In genomic region chr20:44965651-44966029, GRCh38 we compare ENCODE assay signal across 8 cellular contexts. TPM values are rescaled to one million over a fixed set of nuclear protein-coding genes. Genes with fewer than 3 reads are reported as not detected.
DNase-seq lines count a peak whose midpoint lies in the region; ATAC-seq, FAIRE-seq and TF ChIP-seq lines count a peak whose summit lies in the region.

No MANE protein-coding gene starts in this region.

- DNase-seq in chondrocyte (ENCODE audit: low spot score) (no peak), GM12892 (ENCODE audit: insufficient read length) (no peak), medulla oblongata (ENCODE audit: extremely low spot score) (no peak), SW 1271 (lab: John Stamatoyannopoulos, UW) (no peak)

- peak overlapping the region; percentile 83 to 94 for H3K4me3 ChIP-seq in muscle layer of duodenum (ENCODE audit: low read depth in 1 of 2, low read length in 2 of 2)

- no peaks in the 10 kb centered on the region for H3K9me3 ChIP-seq in muscle layer of duodenum (ENCODE audit: control insufficient read depth in 1 of 2, low read length in 2 of 2)

- H3K4me1 Mint-ChIP-seq in IgD-negative memory B cell, result peaks cover 31 to 41% (median 40%) of the 10 kb centered on the region in 3 donors
- H3K4me1 Mint-ChIP-seq in chondrocyte (ENCODE audit: low read depth), result peaks cover 40% of the 10 kb centered on the region

- H3K27ac ChIP-seq in 22Rv1 (peak overlapping the region; percentile 78), muscle layer of duodenum (ENCODE audit: low read length) (peak overlapping the region; percentile 90)

- no peak for TF ChIP-seq POLR2A in GM12892 (IDR thresholded peaks at IDR 0.05; ENCODE audit: low read depth, low read length)

- no peaks in the 10 kb centered on the region for H3K9me3 Mint-ChIP-seq in IgD-negative memory B cell
- no peaks in the 10 kb centered on the region for H3K9me3 Mint-ChIP-seq in chondrocyte (ENCODE audit: low read depth)

- H3K27me3 Mint-ChIP-seq in IgD-negative memory B cell (no peaks in the 10 kb centered on the region), chondrocyte (ENCODE audit: low read depth) (no peaks in the 10 kb centered on the region)

- no peaks in the 10 kb centered on the region for H3K36me3 ChIP-seq in muscle layer of duodenum (ENCODE audit: control insufficient read depth in 1 of 2, insufficient read depth in 2 of 2, low read length in 2 of 2)

- FAIRE-seq in GM12892 (lab: Jason Lieb, UNC), result no peak

- peak overlapping the region; percentile 75 to 97 (median 93) for H3K27ac Mint-ChIP-seq in IgD-negative memory B cell
- H3K27ac Mint-ChIP-seq in chondrocyte (ENCODE audit: unreplicated experiment), result peak overlapping the region; percentile 85

- no peak for ATAC-seq in GM21447 (IDR thresholded peaks at IDR 0.05; ENCODE audit: unreplicated experiment)

- no peaks in the 10 kb centered on the region for H3K36me3 Mint-ChIP-seq in IgD-negative memory B cell
- H3K36me3 Mint-ChIP-seq in chondrocyte (ENCODE audit: low read depth), result no peaks in the 10 kb centered on the region

- TF ChIP-seq CTCF in 22Rv1 (IDR thresholded peaks at IDR 0.05), result no peak
- TF ChIP-seq CTCF in chondrocyte (IDR thresholded peaks at IDR 0.05), result no peak

- no peaks in the 10 kb centered on the region for H3K27me3 ChIP-seq in muscle layer of duodenum (ENCODE audit: low read depth, low read length)

- peaks cover 0 to 16% of the 10 kb centered on the region in 2 donors for H3K4me1 ChIP-seq in muscle layer of duodenum (ENCODE audit: control insufficient read depth in 1 of 2, insufficient read depth in 2 of 2, low read length in 2 of 2)

- H3K4me3 Mint-ChIP-seq in IgD-negative memory B cell, result peak overlapping the region; percentile 88 to 98 (median 94)
- peak overlapping the region; percentile 98 for H3K4me3 Mint-ChIP-seq in chondrocyte (ENCODE audit: unreplicated experiment)

RNA-seq across cellular contexts. Expression of gene STK4, which starts 0.7 kb away (rescaled TPM):
- 131 TPM for polyA plus RNA-seq in IgD-negative memory B cell
- 21.7 to 24.2 TPM (median 23.4 TPM) in 3 replicates for total RNA-seq in chondrocyte
- 49.7 TPM for polyA plus RNA-seq in GM12892 (2012; ENCODE audit: missing spikeins)

RNA-seq across cellular contexts. Expression of gene TOMM34, which starts 5.4 kb away (rescaled TPM):
- polyA plus RNA-seq in IgD-negative memory B cell, result 33.0 TPM
- total RNA-seq in chondrocyte, result 16.2 to 18.8 TPM (median 16.4 TPM) in 3 replicates
- polyA plus RNA-seq in GM12892 (2012; ENCODE audit: missing spikeins), result 26.7 TPM

RNA-seq across cellular contexts. Expression of gene PABPC1L, which starts 55.8 kb away (rescaled TPM):
- polyA plus RNA-seq in IgD-negative memory B cell, result 3.4 TPM
- 31.4 to 39.3 TPM (median 31.9 TPM) in 3 replicates for total RNA-seq in chondrocyte
- polyA plus RNA-seq in GM12892 (2012; ENCODE audit: missing spikeins), result 37.8 TPM
